ENCODE assay signal across 1 cellular context in the genomic region with DNA sequence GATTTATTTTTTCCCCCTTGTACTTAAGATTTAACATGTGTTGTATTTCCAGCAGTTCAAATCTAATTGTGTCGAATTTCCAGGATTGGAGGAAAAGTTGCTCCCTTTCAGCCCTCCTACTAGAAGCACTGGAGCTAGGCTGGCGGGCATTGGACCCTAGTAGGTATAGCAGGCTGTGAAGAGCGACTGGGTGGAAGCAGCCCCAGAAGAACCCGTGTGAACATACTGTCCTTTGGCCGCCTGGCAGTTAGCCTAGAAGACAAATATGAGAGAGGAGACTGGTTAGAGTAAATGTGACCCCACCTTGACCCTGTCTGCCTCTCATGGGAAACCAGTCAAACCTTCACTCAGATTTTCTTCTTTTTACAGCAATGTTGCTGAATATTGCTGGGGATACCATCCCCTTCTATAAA.
TF ChIP-seq lines count a peak whose summit lies in the region.

No MANE protein-coding gene starts in this region.

TF ChIP-seq in HepG2, 621 proteins besides CTCF, POLR2A, EP300 and RAD21 (continued from another document and continues in another):
- TF ChIP-seq JDP2 (CRISPR knock-in tag; IDR thresholded peaks at IDR 0.05; ENCODE audit: borderline replicate concordance) (no peak), STAG1 (CRISPR knock-in tag; IDR thresholded peaks at IDR 0.05) (peak; percentile 24; the same call in 1 of the 2 replicates), ZNF777 (CRISPR knock-in tag; IDR thresholded peaks at IDR 0.05) (no peak), U2AF1 (optimal IDR thresholded peaks at IDR 0.05; ENCODE audit: low read depth, low read length) (no peak), ZNF652 (CRISPR knock-in tag; IDR thresholded peaks at IDR 0.05; ENCODE audit: borderline replicate concordance, low read depth) (peak; percentile 30; the same call in 1 of the 2 replicates), NR1H2 (CRISPR knock-in tag; IDR thresholded peaks at IDR 0.05; ENCODE audit: borderline replicate concordance, low read depth) (no peak), CCDC6 (CRISPR knock-in tag; IDR thresholded peaks at IDR 0.05) (no peak), STAT5B (CRISPR knock-in tag; IDR thresholded peaks at IDR 0.05) (no peak), JARID2 (CRISPR knock-in tag; IDR thresholded peaks at IDR 0.05; ENCODE audit: insufficient replicate concordance) (no peak), ZNF382 (CRISPR knock-in tag; IDR thresholded peaks at IDR 0.05; ENCODE audit: borderline replicate concordance) (no peak), EED (CRISPR knock-in tag; IDR thresholded peaks at IDR 0.05) (no peak), ZNF792 (CRISPR knock-in tag; IDR thresholded peaks at IDR 0.05) (no peak; the same call in 1 of the 2 replicates), RFX5 (IDR thresholded peaks at IDR 0.05; ENCODE audit: low read depth, low read length) (no peak), ZNF558 (CRISPR knock-in tag; IDR thresholded peaks at IDR 0.05; ENCODE audit: borderline replicate concordance) (no peak), ZNF672 (CRISPR knock-in tag; IDR thresholded peaks at IDR 0.05) (no peak), ZNF138 (CRISPR knock-in tag; IDR thresholded peaks at IDR 0.05; ENCODE audit: low read depth) (no peak), ZNF3 (CRISPR knock-in tag; IDR thresholded peaks at IDR 0.05) (no peak), KMT2B (CRISPR knock-in tag; IDR thresholded peaks at IDR 0.05) (no peak), TAF1 (CRISPR knock-in tag; IDR thresholded peaks at IDR 0.05) (no peak), TCF7 (IDR thresholded peaks at IDR 0.05; ENCODE audit: low read depth) (0 out of 2 replicates have a peak, but pooled peaks have one; percentile 48), ELF4 (CRISPR knock-in tag; IDR thresholded peaks at IDR 0.05; ENCODE audit: borderline replicate concordance) (no peak), HNRNPL (IDR thresholded peaks at IDR 0.05; ENCODE audit: low read depth, low read length) (no peak), MED13 (CRISPR knock-in tag; IDR thresholded peaks at IDR 0.05) (no peak; the same call in 1 of the 2 replicates), ZKSCAN5 (CRISPR knock-in tag; IDR thresholded peaks at IDR 0.05) (no peak), HOXD1 (CRISPR knock-in tag; IDR thresholded peaks at IDR 0.05) (no peak), TAF15 (IDR thresholded peaks at IDR 0.05; ENCODE audit: low read depth, low read length, poor library complexity, severe bottlenecking) (no peak), JUNB (CRISPR knock-in tag; IDR thresholded peaks at IDR 0.05; ENCODE audit: borderline replicate concordance) (no peak), GLI4 (CRISPR knock-in tag; IDR thresholded peaks at IDR 0.05; ENCODE audit: borderline replicate concordance) (0 out of 2 replicates have a peak, but pooled peaks have one; percentile 77)
- TF ChIP-seq, protein P1, sequence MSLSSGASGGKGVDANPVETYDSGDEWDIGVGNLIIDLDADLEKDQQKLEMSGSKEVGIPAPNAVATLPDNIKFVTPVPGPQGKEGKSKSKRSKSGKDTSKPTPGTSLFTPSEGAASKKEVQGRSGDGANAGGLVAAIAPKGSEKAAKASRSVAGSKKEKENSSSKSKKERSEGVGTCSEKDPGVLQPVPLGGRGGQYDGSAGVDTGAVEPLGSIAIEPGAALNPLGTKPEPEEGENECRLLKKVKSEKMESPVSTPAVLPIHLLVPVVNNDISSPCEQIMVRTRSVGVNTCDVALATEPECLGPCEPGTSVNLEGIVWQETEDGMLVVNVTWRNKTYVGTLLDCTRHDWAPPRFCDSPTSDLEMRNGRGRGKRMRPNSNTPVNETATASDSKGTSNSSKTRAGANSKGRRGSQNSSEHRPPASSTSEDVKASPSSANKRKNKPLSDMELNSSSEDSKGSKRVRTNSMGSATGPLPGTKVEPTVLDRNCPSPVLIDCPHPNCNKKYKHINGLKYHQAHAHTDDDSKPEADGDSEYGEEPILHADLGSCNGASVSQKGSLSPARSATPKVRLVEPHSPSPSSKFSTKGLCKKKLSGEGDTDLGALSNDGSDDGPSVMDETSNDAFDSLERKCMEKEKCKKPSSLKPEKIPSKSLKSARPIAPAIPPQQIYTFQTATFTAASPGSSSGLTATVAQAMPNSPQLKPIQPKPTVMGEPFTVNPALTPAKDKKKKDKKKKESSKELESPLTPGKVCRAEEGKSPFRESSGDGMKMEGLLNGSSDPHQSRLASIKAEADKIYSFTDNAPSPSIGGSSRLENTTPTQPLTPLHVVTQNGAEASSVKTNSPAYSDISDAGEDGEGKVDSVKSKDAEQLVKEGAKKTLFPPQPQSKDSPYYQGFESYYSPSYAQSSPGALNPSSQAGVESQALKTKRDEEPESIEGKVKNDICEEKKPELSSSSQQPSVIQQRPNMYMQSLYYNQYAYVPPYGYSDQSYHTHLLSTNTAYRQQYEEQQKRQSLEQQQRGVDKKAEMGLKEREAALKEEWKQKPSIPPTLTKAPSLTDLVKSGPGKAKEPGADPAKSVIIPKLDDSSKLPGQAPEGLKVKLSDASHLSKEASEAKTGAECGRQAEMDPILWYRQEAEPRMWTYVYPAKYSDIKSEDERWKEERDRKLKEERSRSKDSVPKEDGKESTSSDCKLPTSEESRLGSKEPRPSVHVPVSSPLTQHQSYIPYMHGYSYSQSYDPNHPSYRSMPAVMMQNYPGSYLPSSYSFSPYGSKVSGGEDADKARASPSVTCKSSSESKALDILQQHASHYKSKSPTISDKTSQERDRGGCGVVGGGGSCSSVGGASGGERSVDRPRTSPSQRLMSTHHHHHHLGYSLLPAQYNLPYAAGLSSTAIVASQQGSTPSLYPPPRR (CRISPR knock-in tag; IDR thresholded peaks at IDR 0.05; ENCODE audit: borderline replicate concordance): peak; percentile 80; the same call in 1 of the 2 replicates
- TF ChIP-seq, protein P2, sequence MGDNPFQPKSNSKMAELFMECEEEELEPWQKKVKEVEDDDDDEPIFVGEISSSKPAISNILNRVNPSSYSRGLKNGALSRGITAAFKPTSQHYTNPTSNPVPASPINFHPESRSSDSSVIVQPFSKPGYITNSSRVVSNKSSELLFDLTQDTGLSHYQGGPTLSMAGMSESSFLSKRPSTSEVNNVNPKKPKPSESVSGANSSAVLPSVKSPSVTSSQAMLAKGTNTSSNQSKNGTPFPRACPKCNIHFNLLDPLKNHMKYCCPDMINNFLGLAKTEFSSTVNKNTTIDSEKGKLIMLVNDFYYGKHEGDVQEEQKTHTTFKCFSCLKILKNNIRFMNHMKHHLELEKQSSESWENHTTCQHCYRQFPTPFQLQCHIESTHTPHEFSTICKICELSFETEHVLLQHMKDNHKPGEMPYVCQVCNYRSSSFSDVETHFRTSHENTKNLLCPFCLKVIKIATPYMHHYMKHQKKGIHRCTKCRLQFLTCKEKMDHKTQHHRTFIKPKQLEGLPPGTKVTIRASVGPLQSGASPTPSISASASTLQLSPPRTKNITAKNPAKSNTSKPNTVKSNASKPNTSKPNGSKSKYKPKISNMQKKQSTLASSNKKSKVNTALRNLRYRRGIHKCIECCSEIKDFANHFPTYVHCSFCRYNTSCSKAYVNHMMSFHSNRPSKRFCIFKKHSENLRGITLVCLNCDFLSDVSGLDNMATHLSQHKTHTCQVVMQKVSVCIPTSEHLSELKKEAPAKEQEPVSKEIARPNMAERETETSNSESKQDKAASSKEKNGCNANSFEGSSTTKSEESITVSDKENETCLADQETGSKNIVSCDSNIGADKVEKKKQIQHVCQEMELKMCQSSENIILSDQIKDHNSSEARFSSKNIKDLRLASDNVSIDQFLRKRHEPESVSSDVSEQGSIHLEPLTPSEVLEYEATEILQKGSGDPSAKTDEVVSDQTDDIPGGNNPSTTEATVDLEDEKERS (CRISPR knock-in tag; IDR thresholded peaks at IDR 0.05): no peak
- TF ChIP-seq, protein P3, sequence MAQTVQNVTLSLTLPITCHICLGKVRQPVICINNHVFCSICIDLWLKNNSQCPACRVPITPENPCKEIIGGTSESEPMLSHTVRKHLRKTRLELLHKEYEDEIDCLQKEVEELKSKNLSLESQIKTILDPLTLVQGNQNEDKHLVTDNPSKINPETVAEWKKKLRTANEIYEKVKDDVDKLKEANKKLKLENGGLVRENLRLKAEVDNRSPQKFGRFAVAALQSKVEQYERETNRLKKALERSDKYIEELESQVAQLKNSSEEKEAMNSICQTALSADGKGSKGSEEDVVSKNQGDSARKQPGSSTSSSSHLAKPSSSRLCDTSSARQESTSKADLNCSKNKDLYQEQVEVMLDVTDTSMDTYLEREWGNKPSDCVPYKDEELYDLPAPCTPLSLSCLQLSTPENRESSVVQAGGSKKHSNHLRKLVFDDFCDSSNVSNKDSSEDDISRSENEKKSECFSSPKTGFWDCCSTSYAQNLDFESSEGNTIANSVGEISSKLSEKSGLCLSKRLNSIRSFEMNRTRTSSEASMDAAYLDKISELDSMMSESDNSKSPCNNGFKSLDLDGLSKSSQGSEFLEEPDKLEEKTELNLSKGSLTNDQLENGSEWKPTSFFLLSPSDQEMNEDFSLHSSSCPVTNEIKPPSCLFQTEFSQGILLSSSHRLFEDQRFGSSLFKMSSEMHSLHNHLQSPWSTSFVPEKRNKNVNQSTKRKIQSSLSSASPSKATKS (CRISPR knock-in tag; IDR thresholded peaks at IDR 0.05): no peak
- TF ChIP-seq, protein P4, sequence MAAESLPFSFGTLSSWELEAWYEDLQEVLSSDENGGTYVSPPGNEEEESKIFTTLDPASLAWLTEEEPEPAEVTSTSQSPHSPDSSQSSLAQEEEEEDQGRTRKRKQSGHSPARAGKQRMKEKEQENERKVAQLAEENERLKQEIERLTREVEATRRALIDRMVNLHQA (CRISPR knock-in tag; IDR thresholded peaks at IDR 0.05): no peak
- TF ChIP-seq, protein P5, sequence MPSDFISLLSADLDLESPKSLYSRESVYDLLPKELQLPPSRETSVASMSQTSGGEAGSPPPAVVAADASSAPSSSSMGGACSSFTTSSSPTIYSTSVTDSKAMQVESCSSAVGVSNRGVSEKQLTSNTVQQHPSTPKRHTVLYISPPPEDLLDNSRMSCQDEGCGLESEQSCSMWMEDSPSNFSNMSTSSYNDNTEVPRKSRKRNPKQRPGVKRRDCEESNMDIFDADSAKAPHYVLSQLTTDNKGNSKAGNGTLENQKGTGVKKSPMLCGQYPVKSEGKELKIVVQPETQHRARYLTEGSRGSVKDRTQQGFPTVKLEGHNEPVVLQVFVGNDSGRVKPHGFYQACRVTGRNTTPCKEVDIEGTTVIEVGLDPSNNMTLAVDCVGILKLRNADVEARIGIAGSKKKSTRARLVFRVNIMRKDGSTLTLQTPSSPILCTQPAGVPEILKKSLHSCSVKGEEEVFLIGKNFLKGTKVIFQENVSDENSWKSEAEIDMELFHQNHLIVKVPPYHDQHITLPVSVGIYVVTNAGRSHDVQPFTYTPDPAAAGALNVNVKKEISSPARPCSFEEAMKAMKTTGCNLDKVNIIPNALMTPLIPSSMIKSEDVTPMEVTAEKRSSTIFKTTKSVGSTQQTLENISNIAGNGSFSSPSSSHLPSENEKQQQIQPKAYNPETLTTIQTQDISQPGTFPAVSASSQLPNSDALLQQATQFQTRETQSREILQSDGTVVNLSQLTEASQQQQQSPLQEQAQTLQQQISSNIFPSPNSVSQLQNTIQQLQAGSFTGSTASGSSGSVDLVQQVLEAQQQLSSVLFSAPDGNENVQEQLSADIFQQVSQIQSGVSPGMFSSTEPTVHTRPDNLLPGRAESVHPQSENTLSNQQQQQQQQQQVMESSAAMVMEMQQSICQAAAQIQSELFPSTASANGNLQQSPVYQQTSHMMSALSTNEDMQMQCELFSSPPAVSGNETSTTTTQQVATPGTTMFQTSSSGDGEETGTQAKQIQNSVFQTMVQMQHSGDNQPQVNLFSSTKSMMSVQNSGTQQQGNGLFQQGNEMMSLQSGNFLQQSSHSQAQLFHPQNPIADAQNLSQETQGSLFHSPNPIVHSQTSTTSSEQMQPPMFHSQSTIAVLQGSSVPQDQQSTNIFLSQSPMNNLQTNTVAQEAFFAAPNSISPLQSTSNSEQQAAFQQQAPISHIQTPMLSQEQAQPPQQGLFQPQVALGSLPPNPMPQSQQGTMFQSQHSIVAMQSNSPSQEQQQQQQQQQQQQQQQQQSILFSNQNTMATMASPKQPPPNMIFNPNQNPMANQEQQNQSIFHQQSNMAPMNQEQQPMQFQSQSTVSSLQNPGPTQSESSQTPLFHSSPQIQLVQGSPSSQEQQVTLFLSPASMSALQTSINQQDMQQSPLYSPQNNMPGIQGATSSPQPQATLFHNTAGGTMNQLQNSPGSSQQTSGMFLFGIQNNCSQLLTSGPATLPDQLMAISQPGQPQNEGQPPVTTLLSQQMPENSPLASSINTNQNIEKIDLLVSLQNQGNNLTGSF (CRISPR knock-in tag; IDR thresholded peaks at IDR 0.05): no peak
- TF ChIP-seq, protein P6, sequence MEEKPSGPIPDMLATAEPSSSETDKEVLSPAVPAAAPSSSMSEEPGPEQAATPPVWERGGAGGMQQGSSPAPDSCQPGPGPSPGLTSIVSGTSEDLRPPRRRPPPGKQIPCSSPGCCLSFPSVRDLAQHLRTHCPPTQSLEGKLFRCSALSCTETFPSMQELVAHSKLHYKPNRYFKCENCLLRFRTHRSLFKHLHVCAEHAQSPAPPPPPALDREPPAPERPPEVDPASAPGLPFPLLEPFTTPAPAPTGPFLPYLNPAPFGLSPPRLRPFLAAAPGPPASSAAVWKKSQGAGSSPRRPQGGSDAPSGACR (CRISPR knock-in tag; IDR thresholded peaks at IDR 0.05): no peak
- TF ChIP-seq, protein P7, sequence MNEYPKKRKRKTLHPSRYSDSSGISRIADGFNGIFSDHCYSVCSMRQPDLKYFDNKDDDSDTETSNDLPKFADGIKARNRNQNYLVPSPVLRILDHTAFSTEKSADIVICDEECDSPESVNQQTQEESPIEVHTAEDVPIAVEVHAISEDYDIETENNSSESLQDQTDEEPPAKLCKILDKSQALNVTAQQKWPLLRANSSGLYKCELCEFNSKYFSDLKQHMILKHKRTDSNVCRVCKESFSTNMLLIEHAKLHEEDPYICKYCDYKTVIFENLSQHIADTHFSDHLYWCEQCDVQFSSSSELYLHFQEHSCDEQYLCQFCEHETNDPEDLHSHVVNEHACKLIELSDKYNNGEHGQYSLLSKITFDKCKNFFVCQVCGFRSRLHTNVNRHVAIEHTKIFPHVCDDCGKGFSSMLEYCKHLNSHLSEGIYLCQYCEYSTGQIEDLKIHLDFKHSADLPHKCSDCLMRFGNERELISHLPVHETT (CRISPR knock-in tag; conservative IDR thresholded peaks at IDR 0.05): no peak
- TF ChIP-seq, protein P8, sequence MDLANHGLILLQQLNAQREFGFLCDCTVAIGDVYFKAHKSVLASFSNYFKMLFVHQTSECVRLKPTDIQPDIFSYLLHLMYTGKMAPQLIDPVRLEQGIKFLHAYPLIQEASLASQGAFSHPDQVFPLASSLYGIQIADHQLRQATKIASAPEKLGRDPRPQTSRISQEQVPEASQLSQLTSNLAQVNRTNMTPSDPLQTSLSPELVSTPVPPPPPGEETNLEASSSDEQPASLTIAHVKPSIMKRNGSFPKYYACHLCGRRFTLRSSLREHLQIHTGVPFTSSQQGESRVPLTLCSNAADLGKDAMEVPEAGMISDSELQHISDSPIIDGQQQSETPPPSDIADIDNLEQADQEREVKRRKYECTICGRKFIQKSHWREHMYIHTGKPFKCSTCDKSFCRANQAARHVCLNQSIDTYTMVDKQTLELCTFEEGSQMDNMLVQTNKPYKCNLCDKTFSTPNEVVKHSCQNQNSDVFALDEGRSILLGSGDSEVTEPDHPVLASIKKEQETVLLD (CRISPR knock-in tag; IDR thresholded peaks at IDR 0.05; ENCODE audit: low read depth): no peak
- TF ChIP-seq, protein P9, sequence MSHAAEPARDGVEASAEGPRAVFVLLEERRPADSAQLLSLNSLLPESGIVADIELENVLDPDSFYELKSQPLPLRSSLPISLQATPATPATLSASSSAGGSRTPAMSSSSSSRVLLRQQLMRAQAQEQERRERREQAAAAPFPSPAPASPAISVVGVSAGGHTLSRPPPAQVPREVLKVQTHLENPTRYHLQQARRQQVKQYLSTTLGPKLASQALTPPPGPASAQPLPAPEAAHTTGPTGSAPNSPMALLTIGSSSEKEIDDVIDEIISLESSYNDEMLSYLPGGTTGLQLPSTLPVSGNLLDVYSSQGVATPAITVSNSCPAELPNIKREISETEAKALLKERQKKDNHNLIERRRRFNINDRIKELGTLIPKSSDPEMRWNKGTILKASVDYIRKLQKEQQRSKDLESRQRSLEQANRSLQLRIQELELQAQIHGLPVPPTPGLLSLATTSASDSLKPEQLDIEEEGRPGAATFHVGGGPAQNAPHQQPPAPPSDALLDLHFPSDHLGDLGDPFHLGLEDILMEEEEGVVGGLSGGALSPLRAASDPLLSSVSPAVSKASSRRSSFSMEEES (CRISPR knock-in tag; IDR thresholded peaks at IDR 0.05): 0 out of 2 replicates have a peak, but pooled peaks have one; percentile 39
